ENCODE assay signal across 14 cellular contexts in the genomic region with DNA sequence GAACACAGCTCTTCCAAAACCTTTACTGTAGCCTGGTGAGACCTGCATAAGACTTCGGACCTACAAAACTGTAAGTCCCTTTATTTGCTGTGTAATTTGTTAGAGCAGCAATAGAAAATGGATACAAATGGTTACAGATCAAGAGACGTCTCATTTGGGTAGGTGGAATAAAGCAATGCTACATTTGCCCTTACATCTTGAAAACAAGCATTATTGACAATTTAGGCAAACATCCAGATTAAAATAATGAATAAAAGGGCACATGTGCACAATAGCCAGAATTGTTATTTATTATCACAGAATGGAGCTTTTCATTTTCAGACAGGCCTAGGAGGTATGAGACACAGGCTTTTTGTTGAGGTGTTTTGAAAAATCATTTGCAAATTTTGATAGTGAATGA.
DNase-seq lines count a peak whose midpoint lies in the region; ATAC-seq lines count a peak whose summit lies in the region.
"Had no signal": no experiment of that assay in that cellular context is flagged by ENCODE, and none has a peak within 500 bp of the region (broad histone marks: within the 10 kb centered on the region; RNA-seq: fewer than 3 reads in every experiment).

No MANE protein-coding gene starts in this region.

- WGBS in mesendoderm (ENCODE audit: extremely low coverage, insufficient coverage, low lambda C conversion rate): no CpG with 5 or more reads among the region's 2 CpGs

- H3K9ac ChIP-seq in mesendoderm (ENCODE audit: low read length): no peak overlapping the region

- no peaks in the 10 kb centered on the region for H3K4me1 ChIP-seq in mesendoderm (ENCODE audit: control insufficient read depth, low read depth, low read length)
- H3K4me1 ChIP-seq: A549 had no signal

- no peak overlapping the region for H3K4ac ChIP-seq in mesendoderm (ENCODE audit: low read depth, low read length)

- no peak overlapping the region for H2BK5ac ChIP-seq in mesendoderm (ENCODE audit: low read length)

- H2BK15ac ChIP-seq in mesendoderm (replicated peaks; ENCODE audit: low read depth): no peak overlapping the region

- H4K5ac ChIP-seq in mesendoderm (ENCODE audit: low read length): no peak overlapping the region

- in situ Hi-C loops in SK-MEL-5 (cut with HindIII; ENCODE audit: low pct_unique_long_range_greater_than_20kb, low sequenced_read_pairs): no loop called here

- H3K4me3 ChIP-seq in H7 (ENCODE audit: insufficient read depth, low read depth, low read length) (no peak overlapping the region), mesendoderm (ENCODE audit: low read length) (no peak overlapping the region)
- H3K4me3 ChIP-seq: A549 had no signal

- no peak overlapping the region for H3K4me2 ChIP-seq in mesendoderm (ENCODE audit: low read length)
- H3K4me2 ChIP-seq: A549 had no signal

- no peak overlapping the region for H2AK5ac ChIP-seq in mesendoderm (ENCODE audit: low read length)

- ATAC-seq in HG02981 (IDR thresholded peaks at IDR 0.05; ENCODE audit: unreplicated experiment): no peak
- ATAC-seq: A549; CD8-positive, alpha-beta T cell; HCT116 had no signal

- no peaks in the 10 kb centered on the region for H3K36me3 ChIP-seq in H7 (replicated peaks; ENCODE audit: control insufficient read depth, insufficient read depth, low read length)
- H3K36me3 ChIP-seq in mesendoderm (ENCODE audit: control insufficient read depth, insufficient read depth, low read length): no peaks in the 10 kb centered on the region

- H3K27me3 ChIP-seq in H7 (ENCODE audit: control insufficient read depth, insufficient read depth, low read length) (no peaks in the 10 kb centered on the region), mesendoderm (ENCODE audit: insufficient read depth, low read length, poor library complexity) (no peaks in the 10 kb centered on the region)

- no peak overlapping the region for H2BK120ac ChIP-seq in mesendoderm (ENCODE audit: low read depth, low read length)

- no peak overlapping the region for H3K23ac ChIP-seq in mesendoderm (ENCODE audit: low read length)

- H3K18ac ChIP-seq in mesendoderm (ENCODE audit: low read length): no peak overlapping the region

- no peaks in the 10 kb centered on the region for H3K79me2 ChIP-seq in mesendoderm (ENCODE audit: control insufficient read depth, insufficient read depth, low read length)

- DNase-seq in SK-MEL-5 (ENCODE audit: low read depth, low spot score): peak; percentile 85
- DNase-seq in medulla oblongata (ENCODE audit: extremely low spot score): peak; percentile 61
- peak; percentile 90 for DNase-seq in superior temporal gyrus (ENCODE audit: extremely low spot score)
- no peak for DNase-seq in H7
- DNase-seq in mesendoderm: no peak
- DNase-seq: Caco-2; CD8-positive, alpha-beta T cell; DND-41; GDM1 had no signal

- no peak overlapping the region for H3K56ac ChIP-seq in mesendoderm (ENCODE audit: low read length)

- H4K8ac ChIP-seq in mesendoderm (ENCODE audit: low read depth, low read length): no peak overlapping the region

- H3K79me1 ChIP-seq in mesendoderm (ENCODE audit: low read length): no peaks in the 10 kb centered on the region

- H3K27ac ChIP-seq in cingulate gyrus (ENCODE audit: low read depth, low read length) (peak overlapping the region; percentile 97), mesendoderm (ENCODE audit: low read depth, low read length) (no peak overlapping the region)
- H3K27ac ChIP-seq: A549, HL-60 had no signal

Comparison
In these comparisons a context has a peak if more than half of its experiments do, and no peak if none do; other contexts are left out.
1. DNase-seq: peak in SK-MEL-5 (single experiment), medulla oblongata (single experiment) and superior temporal gyrus (single experiment); none in H7 (single experiment) and mesendoderm (single experiment).